Comparison of ENCODE assay signal across 15 cellular contexts in the genomic region with DNA sequence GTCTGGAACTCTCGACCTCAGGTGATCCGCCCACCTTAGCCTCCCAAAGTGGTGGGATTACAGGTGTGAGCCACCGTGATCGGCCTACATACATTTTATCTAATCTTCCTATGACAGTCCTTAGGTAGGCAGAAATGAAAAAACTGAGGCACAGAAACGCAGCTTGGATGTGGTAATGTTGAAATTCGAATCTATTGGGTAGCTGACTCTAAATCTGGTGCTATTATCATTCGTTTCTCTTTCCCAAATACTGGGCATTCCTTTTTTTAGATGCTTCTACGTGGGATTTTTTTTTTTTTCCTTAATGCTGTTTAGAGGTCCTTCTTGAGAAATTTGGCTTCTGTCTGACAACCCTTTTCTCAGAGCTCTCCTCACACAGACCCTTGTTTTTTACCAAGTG. TPM values are rescaled to one million over a fixed set of nuclear protein-coding genes. Genes with fewer than 3 reads are reported as not detected.
A peak's percentile ranks its signal among the peaks of the same experiment; 100 is the strongest.
DNase-seq lines count a peak whose midpoint lies in the region; ATAC-seq and TF ChIP-seq lines count a peak whose summit lies in the region.
"Had no signal": no experiment of that assay in that cellular context is flagged by ENCODE, and none has a peak within 500 bp of the region (broad histone marks: within the 10 kb centered on the region; RNA-seq: fewer than 3 reads in every experiment).

No MANE protein-coding gene starts in this region.

- H3K4me1 ChIP-seq in CD4-positive, CD25-positive, alpha-beta regulatory T cell (ENCODE audit: control insufficient read depth, insufficient read depth, low read length, poor library complexity, severe bottlenecking) = no peaks in the 10 kb centered on the region
- peaks cover 2% of the 10 kb centered on the region; the same call in 1 of the 2 replicates for H3K4me1 ChIP-seq in H9 (ENCODE audit: insufficient read depth, low read length)
- H3K4me1 ChIP-seq: Caco-2, HAP-1 had no signal

- no peak overlapping the region for H3K23ac ChIP-seq in H9 (ENCODE audit: insufficient read length, low read depth, low read length)

- no peak overlapping the region for H3K56ac ChIP-seq in H9 (ENCODE audit: insufficient read length, low read depth, low read length)

- no peak overlapping the region for H3K18ac ChIP-seq in H9 (ENCODE audit: insufficient read length, low read depth, low read length)

- H2BK5ac ChIP-seq in H9 (ENCODE audit: insufficient read length, low read length) = no peak overlapping the region

- TF ChIP-seq CTCF in H9 (conservative IDR thresholded peaks at IDR 0.05) = no peak

- H3K4ac ChIP-seq in H9 (ENCODE audit: low read depth, low read length) = no peak overlapping the region

- H3K4me3 ChIP-seq in CD4-positive, CD25-positive, alpha-beta regulatory T cell (ENCODE audit: low read depth, low read length) = no peak overlapping the region
- H3K4me3 ChIP-seq: HAP-1 had no signal

- no peak overlapping the region for H3K4me3 Mint-ChIP-seq in CD4-positive, CD25-positive, alpha-beta regulatory T cell
- no peak overlapping the region for H3K4me3 Mint-ChIP-seq in H9
- no peak overlapping the region for H3K4me3 Mint-ChIP-seq in activated T-helper 17 cell treated with anti-CD3 and anti-CD28 coated beads, Interleukin-2, amount 50 U/mL, for 72 hours
- no peak overlapping the region for H3K4me3 Mint-ChIP-seq in stimulated activated effector memory CD8-positive, alpha-beta T cell treated with anti-CD3 and anti-CD28 coated beads, Interleukin-12 subunit alpha, Interleukin-12 subunit beta, amount 100 ng/mL, for 72 hours
- H3K4me3 Mint-ChIP-seq: CD14-positive monocyte; CD8-positive, alpha-beta memory T cell had no signal

- no peaks in the 10 kb centered on the region for H4K20me1 ChIP-seq in H9 (ENCODE audit: control insufficient read depth, insufficient read depth, insufficient read length)

- no peaks in the 10 kb centered on the region for H3K23me2 ChIP-seq in H9 (ENCODE audit: insufficient read length, low read depth, low read length, poor library complexity, severe bottlenecking)

- H2AFZ ChIP-seq in H9 (ENCODE audit: low read length) = no peak overlapping the region

- DNase-seq in CD4-positive, CD25-positive, alpha-beta regulatory T cell = no peak
- DNase-seq in H9 = no peak
- DNase-seq in stimulated activated effector memory CD8-positive, alpha-beta T cell treated with anti-CD3 and anti-CD28 coated beads, Interleukin-12 subunit alpha, Interleukin-12 subunit beta, amount 100 ng/mL, for 72 hours (ENCODE audit: low spot score in 2 of 2) = no peak
- DNase-seq in NCI-H2227 treated with DMSO at 0.1 percent for 48 hours (lab: John Stamatoyannopoulos, UW) = no peak
- no peak for DNase-seq in activated CD4-positive, alpha-beta T cell treated with anti-CD3 and anti-CD28 coated beads for 1 hour
- DNase-seq: Caco-2; CD8-positive, alpha-beta memory T cell; DND-41; GDM1; KBM-7 had no signal

- H3K9me3 Mint-ChIP-seq in CD4-positive, CD25-positive, alpha-beta regulatory T cell = no peaks in the 10 kb centered on the region
- peaks cover 2 to 3% of the 10 kb centered on the region in 2 experiments; a peak in 2 of 5 replicates for H3K9me3 Mint-ChIP-seq in H9
- H3K9me3 Mint-ChIP-seq in activated T-helper 17 cell treated with anti-CD3 and anti-CD28 coated beads, Interleukin-2, amount 50 U/mL, for 72 hours = no peaks in the 10 kb centered on the region
- no peaks in the 10 kb centered on the region for H3K9me3 Mint-ChIP-seq in stimulated activated effector memory CD8-positive, alpha-beta T cell treated with anti-CD3 and anti-CD28 coated beads, Interleukin-12 subunit alpha, Interleukin-12 subunit beta, amount 100 ng/mL, for 72 hours

- peaks cover 33 to 64% (median 44%) of the 10 kb centered on the region in 4 donors for H3K4me1 Mint-ChIP-seq in CD4-positive, CD25-positive, alpha-beta regulatory T cell
- peaks cover 16 to 23% of the 10 kb centered on the region in 2 experiments for H3K4me1 Mint-ChIP-seq in H9
- H3K4me1 Mint-ChIP-seq in activated T-helper 17 cell treated with anti-CD3 and anti-CD28 coated beads, Interleukin-2, amount 50 U/mL, for 72 hours = peaks cover 13% of the 10 kb centered on the region
- peaks cover 20% of the 10 kb centered on the region for H3K4me1 Mint-ChIP-seq in stimulated activated effector memory CD8-positive, alpha-beta T cell treated with anti-CD3 and anti-CD28 coated beads, Interleukin-12 subunit alpha, Interleukin-12 subunit beta, amount 100 ng/mL, for 72 hours

- no peak overlapping the region for H3T11ph ChIP-seq in H9 (ENCODE audit: low read length)

- H4K91ac ChIP-seq in H9 (ENCODE audit: insufficient read length, low read depth, low read length) = no peak overlapping the region

- no peaks in the 10 kb centered on the region for H3K9me3 ChIP-seq in CD4-positive, CD25-positive, alpha-beta regulatory T cell (ENCODE audit: control insufficient read depth in 2 of 2, low read length in 2 of 2)
- no peaks in the 10 kb centered on the region for H3K9me3 ChIP-seq in H9 (ENCODE audit: control insufficient read depth, low read depth, low read length)
- H3K9me3 ChIP-seq: Caco-2, HAP-1 had no signal

- H2BK12ac ChIP-seq in H9 (ENCODE audit: insufficient read length, low read depth, low read length) = no peak overlapping the region

- H2BK15ac ChIP-seq in H9 (ENCODE audit: low read depth, low read length) = no peak overlapping the region

- H3K9ac ChIP-seq in H9 (ENCODE audit: extremely low read depth, insufficient read length, low read length) = no peak overlapping the region

- H3K4me2 ChIP-seq in H9 (ENCODE audit: insufficient read depth, insufficient read length, low read length) = no peak overlapping the region

- no peak overlapping the region for H3K14ac ChIP-seq in H9 (ENCODE audit: insufficient read depth, low read length)

- no peaks in the 10 kb centered on the region for H3K27me3 Mint-ChIP-seq in CD4-positive, CD25-positive, alpha-beta regulatory T cell
- H3K27me3 Mint-ChIP-seq in H9 (ENCODE audit: low read depth) = no peaks in the 10 kb centered on the region
- no peaks in the 10 kb centered on the region for H3K27me3 Mint-ChIP-seq in activated T-helper 17 cell treated with anti-CD3 and anti-CD28 coated beads, Interleukin-2, amount 50 U/mL, for 72 hours
- H3K27me3 Mint-ChIP-seq: CD8-positive, alpha-beta memory T cell had no signal

- no peak overlapping the region for H4K8ac ChIP-seq in H9 (replicated peaks; ENCODE audit: insufficient read length, low read depth, low read length)

- H2BK20ac ChIP-seq in H9 (ENCODE audit: low read depth, low read length, poor library complexity, severe bottlenecking) = no peak overlapping the region

- no peak overlapping the region for H3K27ac ChIP-seq in CD4-positive, CD25-positive, alpha-beta regulatory T cell (ENCODE audit: insufficient read depth, low read length, poor library complexity, severe bottlenecking)
- no peak overlapping the region for H3K27ac ChIP-seq in H9 (ENCODE audit: insufficient read length, low read depth, low read length)
- H3K27ac ChIP-seq: HL-60 had no signal

- no peak overlapping the region for H4K5ac ChIP-seq in H9 (ENCODE audit: insufficient read length, low read depth, low read length)

- H3K36me3 Mint-ChIP-seq in CD4-positive, CD25-positive, alpha-beta regulatory T cell = peaks cover 26% of the 10 kb centered on the region
- peaks cover 0 to 4% (median 0%) of the 10 kb centered on the region in 3 experiments; a peak in 1 of 7 replicates for H3K36me3 Mint-ChIP-seq in H9 (ENCODE audit: insufficient read depth in 1 of 3, low read depth in 3 of 3)
- H3K36me3 Mint-ChIP-seq in activated T-helper 17 cell treated with anti-CD3 and anti-CD28 coated beads, Interleukin-2, amount 50 U/mL, for 72 hours (ENCODE audit: low read depth) = peaks cover 13% of the 10 kb centered on the region
- peaks cover 18% of the 10 kb centered on the region for H3K36me3 Mint-ChIP-seq in stimulated activated effector memory CD8-positive, alpha-beta T cell treated with anti-CD3 and anti-CD28 coated beads, Interleukin-12 subunit alpha, Interleukin-12 subunit beta, amount 100 ng/mL, for 72 hours

- no peaks in the 10 kb centered on the region for H3K79me1 ChIP-seq in H9 (ENCODE audit: insufficient read depth, low read depth, low read length, poor library complexity, severe bottlenecking)

- no peaks in the 10 kb centered on the region for H3K79me2 ChIP-seq in H9 (ENCODE audit: insufficient read depth, low read length)

- WGBS in H9 (ENCODE audit: extremely low coverage, insufficient read length, low lambda C conversion rate) = no CpG with 5 or more reads among the region's 8 CpGs

- H2AK5ac ChIP-seq in H9 (ENCODE audit: insufficient read length, low read length) = no peak overlapping the region

- ATAC-seq in CD4-positive, CD25-positive, alpha-beta regulatory T cell (ENCODE audit: low read depth in 2 of 2) = no peak
- no peak for ATAC-seq in activated T-helper 17 cell treated with anti-CD3 and anti-CD28 coated beads, Interleukin-2, amount 50 U/mL, for 72 hours (replicated peaks)
- no peak for ATAC-seq in stimulated activated effector memory CD8-positive, alpha-beta T cell treated with anti-CD3 and anti-CD28 coated beads, Interleukin-12 subunit alpha, Interleukin-12 subunit beta, amount 100 ng/mL, for 72 hours
- ATAC-seq in GM18867 (IDR thresholded peaks at IDR 0.05; ENCODE audit: unreplicated experiment) = no peak

- peaks cover 4% of the 10 kb centered on the region for H3K36me3 ChIP-seq in CD4-positive, CD25-positive, alpha-beta regulatory T cell (ENCODE audit: control insufficient read depth, insufficient read depth, low read length)
- H3K36me3 ChIP-seq: HAP-1 had no signal

- no peak overlapping the region for H2BK120ac ChIP-seq in H9 (ENCODE audit: low read depth, low read length, poor library complexity, severe bottlenecking)

- peak overlapping the region in 2 of 3 donors; percentile 18 to 28 for H3K27ac Mint-ChIP-seq in CD4-positive, CD25-positive, alpha-beta regulatory T cell
- peak overlapping the region in 2 of 3 experiments; percentile 27 to 64; a peak in 5 of 7 replicates for H3K27ac Mint-ChIP-seq in H9
- peak overlapping the region; percentile 16 for H3K27ac Mint-ChIP-seq in activated T-helper 17 cell treated with anti-CD3 and anti-CD28 coated beads, Interleukin-2, amount 50 U/mL, for 72 hours
- peak overlapping the region; percentile 54 for H3K27ac Mint-ChIP-seq in stimulated activated effector memory CD8-positive, alpha-beta T cell treated with anti-CD3 and anti-CD28 coated beads, Interleukin-12 subunit alpha, Interleukin-12 subunit beta, amount 100 ng/mL, for 72 hours

- H3K27me3 ChIP-seq in CD4-positive, CD25-positive, alpha-beta regulatory T cell (ENCODE audit: control insufficient read depth, insufficient read depth, low read length) = no peaks in the 10 kb centered on the region
- no peaks in the 10 kb centered on the region for H3K27me3 ChIP-seq in H9 (ENCODE audit: insufficient read depth, low read length)

RNA-seq across cellular contexts. Expression of a gene that starts 41.5 kb away (rescaled TPM):
- 56.6 TPM for total RNA-seq in CD4-positive, CD25-positive, alpha-beta regulatory T cell
- 10 to 100 TPM; 13.5 to 22.8 (median 19.5) TPM for polyA plus RNA-seq in CD4-positive, CD25-positive, alpha-beta regulatory T cell
- total RNA-seq in H9 (2021) = 17.8 and 19.2 TPM in 2 replicates
- total RNA-seq in activated T-helper 17 cell treated with anti-CD3 and anti-CD28 coated beads, Interleukin-2, amount 50 U/mL, for 72 hours = 10 to 100 TPM; 21.7 to 22.3 TPM
